In the genomic region with DNA sequence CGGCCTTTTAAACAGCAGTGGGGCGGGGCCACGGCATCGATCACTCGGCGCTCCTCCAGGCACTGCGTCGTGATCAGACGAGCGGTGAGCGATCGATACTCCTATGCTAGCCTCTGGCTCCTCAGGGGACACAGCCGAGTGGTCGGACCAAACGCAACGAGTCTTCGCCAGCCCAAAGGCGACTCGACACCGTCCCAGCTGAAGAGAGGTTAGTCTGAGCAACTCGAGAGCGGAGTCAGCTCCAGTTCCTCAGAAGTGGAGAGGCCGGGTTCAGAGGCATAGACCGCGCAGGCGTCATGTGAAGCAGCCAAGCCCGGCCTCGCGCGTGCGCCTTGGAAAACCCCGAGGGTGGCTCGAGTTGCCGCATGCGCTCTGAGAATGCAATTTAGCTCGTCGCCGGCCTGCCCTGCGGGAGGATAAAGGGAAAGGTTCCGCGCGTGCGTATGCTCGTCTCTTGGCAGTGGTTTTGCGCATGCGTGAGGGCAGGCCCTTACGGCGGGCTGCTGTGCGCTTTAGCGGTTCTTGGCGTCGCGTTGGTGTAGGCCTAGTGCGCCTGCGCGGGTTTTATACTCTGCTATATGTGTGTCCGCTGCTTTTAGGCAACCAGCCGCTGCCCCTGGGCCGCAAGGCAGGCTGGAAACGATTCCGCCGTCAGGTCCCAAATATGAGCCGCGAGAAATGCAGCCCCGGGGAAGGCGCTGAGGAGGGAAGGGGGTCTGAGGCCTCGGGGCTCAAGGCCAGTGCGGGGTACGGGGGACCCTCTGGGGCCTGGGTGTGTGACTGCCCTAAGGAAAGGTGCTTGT, we compare ENCODE assay signal across 7 cellular contexts. TPM values are rescaled to one million over a fixed set of nuclear protein-coding genes. Genes with fewer than 3 reads are reported as not detected.
DNase-seq lines count a peak whose midpoint lies in the region; ATAC-seq and TF ChIP-seq lines count a peak whose summit lies in the region.

A gene (plus strand): TSS at position 98 of the 803 bp plus-strand sequence. CDS start 6,598 bp downstream, outside the sequence.

- peaks cover 16% of the 10 kb centered on the region for H3K4me1 ChIP-seq in hepatocyte (ENCODE audit: insufficient read depth)

- H3K9me2 ChIP-seq in hepatocyte (replicated peaks; ENCODE audit: insufficient read depth), result no peaks in the 10 kb centered on the region

- TF ChIP-seq CTCF in astrocyte of the cerebellum (IDR thresholded peaks at IDR 0.05; ENCODE audit: low read depth, low read length, missing control alignments) (no peak), hepatocyte (IDR thresholded peaks at IDR 0.05; ENCODE audit: poor library complexity) (no peak)

- in situ Hi-C loops in astrocyte of the cerebellum (cut with HindIII; ENCODE audit: low sequenced_read_pairs), result no loop called here

- DNase-seq in NCI-H2029 (lab: John Stamatoyannopoulos, UW) (peak; percentile 99), T-helper 22 cell (ENCODE audit: low read depth) (peak; percentile 100), astrocyte of the cerebellum (ENCODE audit: low read depth) (peak; percentile 99), hepatocyte (ENCODE audit: low spot score) (peak; percentile 100), renal cortical epithelial cell (ENCODE audit: low read depth) (peak; percentile 98)

- H3K4me2 ChIP-seq in hepatocyte, result peak within 1 kb of the TSS; percentile 83

- H3K27me3 ChIP-seq in hepatocyte, result no peaks in the 10 kb centered on the region

- peaks cover 18% of the 10 kb centered on the region for H3K79me2 ChIP-seq in hepatocyte

- H3K36me3 ChIP-seq in hepatocyte (replicated peaks; ENCODE audit: insufficient read depth, low read depth), result no peaks in the 10 kb centered on the region

- ATAC-seq in GM18505 (IDR thresholded peaks at IDR 0.05; ENCODE audit: unreplicated experiment), result peak; percentile 87
- peak; percentile 83 for ATAC-seq in HG02973 (IDR thresholded peaks at IDR 0.05; ENCODE audit: unreplicated experiment)

- peak; percentile 94 for TF ChIP-seq POLR2A in GM18505 (IDR thresholded peaks at IDR 0.05; ENCODE audit: borderline replicate concordance, extremely low read depth, insufficient read depth, insufficient read length)

- peak within 1 kb of the TSS; percentile 80 for H2AFZ ChIP-seq in hepatocyte

- peak within 1 kb of the TSS; percentile 97 for H3K27ac ChIP-seq in hepatocyte

- H3K9me3 ChIP-seq in hepatocyte (ENCODE audit: low read depth), result no peaks in the 10 kb centered on the region

- peak within 1 kb of the TSS; percentile 81 for H3K4me3 ChIP-seq in astrocyte of the cerebellum (ENCODE audit: low read depth, low read length)
- peak within 1 kb of the TSS; percentile 46 for H3K4me3 ChIP-seq in hepatocyte

- no peaks in the 10 kb centered on the region for H4K20me1 ChIP-seq in hepatocyte (ENCODE audit: insufficient read depth, poor library complexity, severe bottlenecking)

- WGBS in hepatocyte (ENCODE audit: low lambda C conversion rate, missing lambda C conversion rate), result 2% methylated on average over 69 of the region's 69 CpGs

RNA-seq across cellular contexts. Expression of the gene that starts here (rescaled TPM):
- total RNA-seq in hepatocyte (7.2 and 11.5 TPM in 2 replicates), renal cortical epithelial cell (0.17 and 4.3 TPM in 2 replicates)
- 5.6 and 9.7 TPM in 2 replicates for polyA plus RNA-seq in hepatocyte

Comparison
In these comparisons a context has a peak if more than half of its experiments do, and no peak if none do; other contexts are left out.
1. Peak in every context shown above with its lines: DNase-seq, ATAC-seq, H3K4me3 ChIP-seq and H3K27ac ChIP-seq.